Comparison of ENCODE assay signal across 8 cellular contexts in the genomic region with DNA sequence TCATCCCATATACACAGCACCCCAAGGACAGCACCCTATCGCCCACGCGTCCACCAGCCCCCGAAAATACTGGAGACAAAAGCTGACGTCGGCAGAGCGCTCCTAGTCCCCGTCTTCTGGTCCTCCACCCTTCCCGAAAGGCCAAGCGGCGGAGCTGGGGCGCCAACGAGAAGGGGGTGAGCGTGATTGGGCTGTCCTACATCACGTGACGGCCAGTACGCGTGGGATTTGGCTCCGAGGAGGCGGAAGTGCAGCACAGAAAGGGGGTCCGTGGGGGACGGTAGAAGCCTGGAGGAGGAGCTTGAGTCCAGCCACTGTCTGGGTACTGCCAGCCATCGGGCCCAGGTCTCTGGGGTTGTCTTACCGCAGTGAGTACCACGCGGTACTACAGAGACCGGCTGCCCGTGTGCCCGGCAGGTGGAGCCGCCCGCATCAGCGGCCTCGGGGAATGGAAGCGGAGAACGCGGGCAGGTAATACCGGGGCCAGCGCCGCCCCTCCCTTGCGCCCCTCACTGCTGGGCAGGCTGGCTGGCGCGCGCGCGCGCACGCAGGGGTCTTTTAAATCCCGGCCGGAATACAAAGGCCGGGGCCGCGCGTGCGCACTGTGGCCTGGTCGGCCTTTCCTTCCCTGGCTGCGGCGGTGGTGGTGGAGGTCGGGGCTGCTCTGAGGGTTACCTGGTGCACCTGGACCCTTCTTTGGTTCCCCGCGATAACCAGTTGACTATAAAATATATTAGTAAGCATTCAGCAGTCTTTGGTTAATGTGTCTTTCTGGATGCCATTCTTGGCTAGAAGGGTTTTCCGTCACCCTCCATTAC. TPM values are rescaled to one million over a fixed set of nuclear protein-coding genes. Genes with fewer than 3 reads are reported as not detected.
DNase-seq lines count a peak whose midpoint lies in the region; ATAC-seq and TF ChIP-seq lines count a peak whose summit lies in the region.

Gene TDG, plus strand, starts transcription at position 283 of the 818 bp plus-strand sequence. Its CDS starts 166 bp downstream, at position 449.

- H3K4me3 Mint-ChIP-seq in type B pancreatic cell, result peak within 1 kb of the TSS; percentile 99

- intact Hi-C loops in cardiac septum (cut with DNase I), result loop anchor here (1.0 kb wide), 1 partner anchor 8 kb away; a partner anchor contains a TSS

- peak; percentile 95 for ATAC-seq in HG02798 (IDR thresholded peaks at IDR 0.05; ENCODE audit: poor library complexity, unreplicated experiment)

- peak; percentile 99 for DNase-seq in NCI-H1436 (lab: John Stamatoyannopoulos, UW)
- DNase-seq in T follicular helper cell (ENCODE audit: low read depth), result peak; percentile 95
- peak; percentile 100 for DNase-seq in cardiac septum (ENCODE audit: low spot score)
- peak; percentile 98 for DNase-seq in pons (ENCODE audit: low spot score)
- peak; percentile 97 for DNase-seq in type B pancreatic cell (ENCODE audit: extremely low spot score, unreplicated experiment)

- no peaks in the 10 kb centered on the region for H3K27me3 Mint-ChIP-seq in type B pancreatic cell

- TF ChIP-seq CTCF in GM12875 (IDR thresholded peaks at IDR 0.05; ENCODE audit: borderline replicate concordance, insufficient read depth, low read depth, low read length), result 0 out of 2 replicates have a peak, but pooled peaks have one; percentile 5
- TF ChIP-seq CTCF in type B pancreatic cell (conservative IDR thresholded peaks at IDR 0.05), result no peak

- peaks cover 25% of the 10 kb centered on the region for H3K4me1 Mint-ChIP-seq in type B pancreatic cell (ENCODE audit: unreplicated experiment)

- H3K9me3 Mint-ChIP-seq in type B pancreatic cell, result no peaks in the 10 kb centered on the region

- H3K36me3 Mint-ChIP-seq in type B pancreatic cell, result peaks cover 18% of the 10 kb centered on the region

- H3K27ac ChIP-seq in adipose tissue (ENCODE audit: low read depth, low read length), result peak within 1 kb of the TSS; percentile 30

- peak within 1 kb of the TSS; percentile 99 for H3K27ac Mint-ChIP-seq in type B pancreatic cell

- 2 to 6% (median 6%) methylated on average over 51 to 61 of the region's 61 CpGs for WGBS in adipose tissue, 3 donors

- H3K4me3 ChIP-seq in GM12875 (ENCODE audit: low read depth, low read length), result peak within 1 kb of the TSS; percentile 87

RNA-seq across cellular contexts. Expression of gene TDG, which starts in this region (rescaled TPM):
- polyA plus RNA-seq in adipose tissue, result 10 to 100 TPM in 2 of 3 donors, 1 to 10 TPM in 1; 5.2 to 11.4 (median 10.3) TPM
- total RNA-seq in cardiac septum (13.0 TPM), type B pancreatic cell (ENCODE audit: low replicate concordance) (40.1 and 43.6 TPM in 2 replicates)

Comparison
In these comparisons a context has a peak if more than half of its experiments do, and no peak if none do; other contexts are left out.
1. Peak in every context shown above with its lines: DNase-seq, ATAC-seq, H3K4me3 ChIP-seq and H3K27ac ChIP-seq.